In genomic region chr17:68377771-68378201, GRCh38 we compare ENCODE assay signal across 9 cellular contexts.
DNase-seq lines count a peak whose midpoint lies in the region; TF ChIP-seq lines count a peak whose summit lies in the region.
"Had no signal": no experiment of that assay in that cellular context is flagged by ENCODE, and none has a peak within 500 bp of the region (broad histone marks: within the 10 kb centered on the region; RNA-seq: fewer than 3 reads in every experiment).

No MANE protein-coding gene starts in this region.

- H3K27me3 ChIP-seq in ACC112 (ENCODE audit: insufficient read depth, low read length) (no peaks in the 10 kb centered on the region), esophagus (ENCODE audit: control insufficient read depth in 1 of 2, insufficient read depth in 2 of 2, low read length in 2 of 2) (no peaks in the 10 kb centered on the region)
- H3K27me3 ChIP-seq: cardiac muscle cell had no signal

- CTCF ChIA-PET in activated naive CD4-positive, alpha-beta T cell treated with anti-CD3 and anti-CD28 coated beads for 36 hours (lab: Charles Lee), result no interaction called here

- H3K27ac ChIP-seq in ACC112 (ENCODE audit: low read depth, low read length) (peak overlapping the region; percentile 95), esophagus (ENCODE audit: low read depth in 2 of 2, low read length in 1 of 2) (peak overlapping the region; percentile 85 to 90)
- H3K27ac ChIP-seq: cardiac muscle cell had no signal

- no peaks in the 10 kb centered on the region for H3K27me3 Mint-ChIP-seq in osteocyte (ENCODE audit: unreplicated experiment)
- no peaks in the 10 kb centered on the region for H3K27me3 Mint-ChIP-seq in activated naive CD4-positive, alpha-beta T cell treated with anti-CD3 and anti-CD28 coated beads for 36 hours (ENCODE audit: low read depth)

- WGBS in esophagus, 2 donors, result 67 to 71% methylated on average over 5 of the region's 5 CpGs

- H3K79me2 ChIP-seq in ACC112 (ENCODE audit: control insufficient read depth, insufficient read depth, low read length, unreplicated experiment), result no peaks in the 10 kb centered on the region

- H3K4me1 Mint-ChIP-seq in osteocyte (ENCODE audit: unreplicated experiment), result peaks cover 35% of the 10 kb centered on the region
- no peaks in the 10 kb centered on the region for H3K4me1 Mint-ChIP-seq in activated naive CD4-positive, alpha-beta T cell treated with anti-CD3 and anti-CD28 coated beads for 36 hours (ENCODE audit: low read depth)

- H3K36me3 ChIP-seq in ACC112 (ENCODE audit: insufficient read depth, low read length) (no peaks in the 10 kb centered on the region), esophagus (ENCODE audit: control insufficient read depth in 2 of 2, insufficient read depth in 2 of 2, low read length in 1 of 2) (no peaks in the 10 kb centered on the region)
- H3K36me3 ChIP-seq: cardiac muscle cell had no signal

- H3K4me3 ChIP-seq in ACC112 (ENCODE audit: low read depth, low read length), result peak overlapping the region; percentile 54
- peak overlapping the region; percentile 43 for H3K4me3 ChIP-seq in LNCaP clone FGC (ENCODE audit: low read depth, low read length)
- no peak overlapping the region for H3K4me3 ChIP-seq in esophagus (ENCODE audit: low read depth in 1 of 2, low read length in 2 of 2)
- H3K4me3 ChIP-seq: cardiac muscle cell had no signal

- TF ChIP-seq CTCF in LNCaP clone FGC (IDR thresholded peaks at IDR 0.05; ENCODE audit: control insufficient read depth, extremely low read depth, insufficient read depth) (no peak), osteocyte (IDR thresholded peaks at IDR 0.05) (no peak)

- H3K4me1 ChIP-seq in ACC112 (ENCODE audit: control insufficient read depth, insufficient read depth, low read length, unreplicated experiment), result peaks cover 46% of the 10 kb centered on the region
- H3K4me1 ChIP-seq in esophagus (ENCODE audit: control insufficient read depth in 2 of 2, insufficient read depth in 2 of 2, low read length in 1 of 2), result peaks cover 0 to 2% of the 10 kb centered on the region in 2 donors

- peak overlapping the region; percentile 14 for H2AFZ ChIP-seq in ACC112 (ENCODE audit: low read length, unreplicated experiment)

- no peak for DNase-seq in LNCaP clone FGC (ENCODE audit: low read depth)
- no peak for DNase-seq in osteocyte (ENCODE audit: extremely low spot score, unreplicated experiment)
- DNase-seq in middle frontal gyrus (ENCODE audit: extremely low spot score, low spot score), result no peak
- no peak for DNase-seq in DMS 273 (lab: John Stamatoyannopoulos, UW; ENCODE audit: unreplicated experiment)
- no peak for DNase-seq in NCI-H187 treated with DMSO at 0.1 percent for 48 hours (lab: John Stamatoyannopoulos, UW)
- no peak for DNase-seq in activated naive CD4-positive, alpha-beta T cell treated with anti-CD3 and anti-CD28 coated beads for 36 hours

- peak overlapping the region; percentile 100 for H3K27ac Mint-ChIP-seq in osteocyte (ENCODE audit: unreplicated experiment)
- no peak overlapping the region for H3K27ac Mint-ChIP-seq in activated naive CD4-positive, alpha-beta T cell treated with anti-CD3 and anti-CD28 coated beads for 36 hours

- intact Hi-C loops in activated naive CD4-positive, alpha-beta T cell treated with anti-CD3 and anti-CD28 coated beads for 36 hours (cut with micrococcal nuclease), result no loop called here

- H3K4me3 Mint-ChIP-seq in osteocyte (ENCODE audit: unreplicated experiment), result peak overlapping the region; percentile 61
- no peak overlapping the region for H3K4me3 Mint-ChIP-seq in activated naive CD4-positive, alpha-beta T cell treated with anti-CD3 and anti-CD28 coated beads for 36 hours

- H3K36me3 Mint-ChIP-seq in osteocyte (ENCODE audit: unreplicated experiment), result no peaks in the 10 kb centered on the region
- no peaks in the 10 kb centered on the region for H3K36me3 Mint-ChIP-seq in activated naive CD4-positive, alpha-beta T cell treated with anti-CD3 and anti-CD28 coated beads for 36 hours (ENCODE audit: low read depth)

- no peaks in the 10 kb centered on the region for H3K9me3 ChIP-seq in esophagus (ENCODE audit: control insufficient read depth in 2 of 2, insufficient read depth in 1 of 2, low read depth in 1 of 2, low read length in 1 of 2)

- no peaks in the 10 kb centered on the region for H3K9me3 Mint-ChIP-seq in osteocyte (ENCODE audit: unreplicated experiment)
- H3K9me3 Mint-ChIP-seq in activated naive CD4-positive, alpha-beta T cell treated with anti-CD3 and anti-CD28 coated beads for 36 hours, result no peaks in the 10 kb centered on the region

Comparison
In these comparisons a context has a peak if more than half of its experiments do, and no peak if none do; other contexts are left out.
1. H3K4me3 ChIP-seq: peak in ACC112 (single experiment) and LNCaP clone FGC (single experiment); none in esophagus (0 of 2).